Comparison of ENCODE assay signal across 16 cellular contexts in genomic region chr7:152351168-152351567, GRCh38.
"Had no signal": no experiment of that assay in that cellular context is flagged by ENCODE, and none has a peak within 500 bp of the region (broad histone marks: within the 10 kb centered on the region; RNA-seq: fewer than 3 reads in every experiment).

No MANE protein-coding gene starts in this region.

- H3K4me2 ChIP-seq: hepatocyte had no signal

- H2AFZ ChIP-seq: hepatocyte had no signal

- H3K4me1 ChIP-seq: breast epithelium, stomach had no signal

- DNase-seq: activated CD4-positive, CD25-positive, alpha-beta regulatory T cell; activated naive CD4-positive, alpha-beta T cell treated with anti-CD3 and anti-CD28 coated beads for 36 hours; activated naive CD8-positive, alpha-beta T cell treated with anti-CD3 and anti-CD28 coated beads, Interleukin-2, amount 50 U/mL, for 24 hours; cerebellar nuclear complex; effector CD8-positive, alpha-beta T cell; islet precursor cell; ovary; sigmoid colon; spleen; stimulated activated CD4-positive, alpha-beta T cell treated with anti-CD3 and anti-CD28 coated beads, Interleukin-1b, Interleukin-23, amount 100 ng/mL, for 48 hours; stomach had no signal

- H3K9me3 ChIP-seq: ascending aorta, breast epithelium, ovary, stomach had no signal

- ATAC-seq: activated naive CD8-positive, alpha-beta T cell treated with anti-CD3 and anti-CD28 coated beads, Interleukin-2, amount 50 U/mL, for 24 hours had no signal

- H3K36me3 ChIP-seq: ovary had no signal

- H3K4me3 ChIP-seq: ascending aorta, breast epithelium, hepatocyte, lung, ovary, sigmoid colon, spleen, stomach, thoracic aorta had no signal

- H3K27ac ChIP-seq: ascending aorta, breast epithelium, hepatocyte, ovary, sigmoid colon, spleen, stomach, thoracic aorta had no signal

- H3K27me3 ChIP-seq: ascending aorta, breast epithelium, hepatocyte, ovary, sigmoid colon, spleen, stomach had no signal
